Comparison of ENCODE assay signal across 21 cellular contexts in the genomic region with DNA sequence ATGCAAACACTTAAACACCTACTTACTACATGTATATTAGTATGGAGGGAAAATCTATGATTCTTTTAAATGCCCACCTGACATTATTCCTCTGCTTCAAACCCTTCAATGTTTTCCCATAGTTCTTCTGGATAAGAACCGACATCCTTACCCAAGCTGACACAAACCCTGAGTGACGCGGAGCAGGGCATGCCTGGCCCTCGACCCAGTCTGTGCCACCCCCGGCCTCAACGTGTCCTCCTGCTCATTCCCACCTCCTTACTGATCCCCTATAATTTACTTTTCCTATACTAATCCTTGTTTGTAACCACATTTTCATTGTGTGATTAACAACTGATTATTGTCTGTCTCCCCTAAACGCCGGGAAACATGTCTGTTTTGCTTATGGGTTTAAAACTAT. TPM values are rescaled to one million over a fixed set of nuclear protein-coding genes. Genes with fewer than 3 reads are reported as not detected.
A peak's percentile ranks its signal among the peaks of the same experiment; 100 is the strongest.
DNase-seq lines count a peak whose midpoint lies in the region; ATAC-seq and TF ChIP-seq lines count a peak whose summit lies in the region.
"Had no signal": no experiment of that assay in that cellular context is flagged by ENCODE, and none has a peak within 500 bp of the region (broad histone marks: within the 10 kb centered on the region; RNA-seq: fewer than 3 reads in every experiment).

No MANE protein-coding gene starts in this region.

- H3K27me3 ChIP-seq in left ventricle myocardium inferior (ENCODE audit: low read depth), result no peaks in the 10 kb centered on the region
- no peaks in the 10 kb centered on the region for H3K27me3 ChIP-seq in gastrocnemius medialis
- no peaks in the 10 kb centered on the region for H3K27me3 ChIP-seq in colonic mucosa
- H3K27me3 ChIP-seq in testis, result no peaks in the 10 kb centered on the region

- no peaks in the 10 kb centered on the region for H3K9me3 Mint-ChIP-seq in activated naive CD4-positive, alpha-beta T cell treated with anti-CD3 and anti-CD28 coated beads, Interleukin-2, amount 50 U/mL, for 24 hours
- H3K9me3 Mint-ChIP-seq in activated naive CD4-positive, alpha-beta T cell treated with anti-CD3 and anti-CD28 coated beads, Interleukin-2, amount 50 U/mL, for 72 hours, result no peaks in the 10 kb centered on the region
- H3K9me3 Mint-ChIP-seq in mesothelial cell of epicardium, result no peaks in the 10 kb centered on the region
- H3K9me3 Mint-ChIP-seq: CD4-positive, CD25-positive, alpha-beta regulatory T cell; CD8-positive, alpha-beta memory T cell; HFFc6 had no signal

- no peak overlapping the region for H3K9ac ChIP-seq in colonic mucosa (ENCODE audit: low read depth in 2 of 2, low read length in 2 of 2)

- no peaks in the 10 kb centered on the region for H3K27me3 Mint-ChIP-seq in activated naive CD4-positive, alpha-beta T cell treated with anti-CD3 and anti-CD28 coated beads, Interleukin-2, amount 50 U/mL, for 24 hours
- H3K27me3 Mint-ChIP-seq in mesothelial cell of epicardium (ENCODE audit: low read depth), result no peaks in the 10 kb centered on the region
- H3K27me3 Mint-ChIP-seq: B cell; CD4-positive, CD25-positive, alpha-beta regulatory T cell; CD8-positive, alpha-beta memory T cell had no signal

- 89 to 92% methylated on average over 8 of the region's 8 CpGs for WGBS in testis, 2 donors

- H3K27ac Mint-ChIP-seq in activated naive CD4-positive, alpha-beta T cell treated with anti-CD3 and anti-CD28 coated beads, Interleukin-2, amount 50 U/mL, for 24 hours, result peak overlapping the region; percentile 3
- H3K27ac Mint-ChIP-seq in activated naive CD4-positive, alpha-beta T cell treated with anti-CD3 and anti-CD28 coated beads, Interleukin-2, amount 50 U/mL, for 72 hours, result no peak overlapping the region
- H3K27ac Mint-ChIP-seq in mesothelial cell of epicardium, result peak overlapping the region; percentile 92
- H3K27ac Mint-ChIP-seq: B cell; CD4-positive, CD25-positive, alpha-beta regulatory T cell; CD8-positive, alpha-beta memory T cell had no signal

- H3K4me3 ChIP-seq in left ventricle myocardium inferior, result no peak overlapping the region
- no peak overlapping the region for H3K4me3 ChIP-seq in gastrocnemius medialis
- no peak overlapping the region for H3K4me3 ChIP-seq in colonic mucosa
- no peak overlapping the region for H3K4me3 ChIP-seq in testis
- H3K4me3 ChIP-seq: GM12878 had no signal

- TF ChIP-seq CTCF in left ventricle myocardium inferior (IDR thresholded peaks at IDR 0.05; ENCODE audit: borderline replicate concordance), result no peak
- no peak for TF ChIP-seq CTCF in mesothelial cell of epicardium (IDR thresholded peaks at IDR 0.05; ENCODE audit: unreplicated experiment)
- no peak for TF ChIP-seq CTCF in gastrocnemius medialis (IDR thresholded peaks at IDR 0.05 in 4 of 5, conservative IDR thresholded peaks at IDR 0.05 in 1 of 5)
- no peak for TF ChIP-seq CTCF in colonic mucosa (IDR thresholded peaks at IDR 0.05)
- no peak for TF ChIP-seq CTCF in testis (IDR thresholded peaks at IDR 0.05)

- no peaks in the 10 kb centered on the region for H3K4me1 Mint-ChIP-seq in activated naive CD4-positive, alpha-beta T cell treated with anti-CD3 and anti-CD28 coated beads, Interleukin-2, amount 50 U/mL, for 24 hours
- H3K4me1 Mint-ChIP-seq in mesothelial cell of epicardium, result peaks cover 24% of the 10 kb centered on the region
- H3K4me1 Mint-ChIP-seq: B cell had no signal

- peaks cover 40% of the 10 kb centered on the region for H3K4me1 ChIP-seq in left ventricle myocardium inferior
- peaks cover 27 to 29% of the 10 kb centered on the region in 2 donors for H3K4me1 ChIP-seq in gastrocnemius medialis
- no peaks in the 10 kb centered on the region for H3K4me1 ChIP-seq in colonic mucosa
- H3K4me1 ChIP-seq in testis, result no peaks in the 10 kb centered on the region

- H3K36me3 ChIP-seq in left ventricle myocardium inferior, result peaks cover 42% of the 10 kb centered on the region
- peaks cover 0 to 20% of the 10 kb centered on the region in 2 donors for H3K36me3 ChIP-seq in gastrocnemius medialis
- H3K36me3 ChIP-seq in colonic mucosa, result no peaks in the 10 kb centered on the region
- H3K36me3 ChIP-seq in testis (ENCODE audit: low read depth, missing control alignments), result no peaks in the 10 kb centered on the region

- H3K9me3 ChIP-seq in left ventricle myocardium inferior (replicated peaks) (no peaks in the 10 kb centered on the region), gastrocnemius medialis (no peaks in the 10 kb centered on the region), colonic mucosa (no peaks in the 10 kb centered on the region), testis (no peaks in the 10 kb centered on the region)

- intact Hi-C loops in left ventricle myocardium inferior (cut with micrococcal nuclease), result no loop called here
- intact Hi-C loops in cardiac septum (cut with DNase I), result no loop called here
- intact Hi-C loops in gastrocnemius medialis (cut with DNase I; ENCODE audit: low total_unique reads), result loop anchor here (2.0 to 5.0 kb wide), 2 partner anchors 17 to 143 kb away; a partner anchor contains a TSS
- intact Hi-C loops in colonic mucosa (cut with DNase I), result no loop called here
- intact Hi-C loops in testis (cut with DNase I; ENCODE audit: low total_unique reads), result no loop called here

- H3K36me3 Mint-ChIP-seq in activated naive CD4-positive, alpha-beta T cell treated with anti-CD3 and anti-CD28 coated beads, Interleukin-2, amount 50 U/mL, for 24 hours, result peaks cover 24% of the 10 kb centered on the region
- peaks cover 0 to 5% of the 10 kb centered on the region in 2 donors for H3K36me3 Mint-ChIP-seq in activated naive CD4-positive, alpha-beta T cell treated with anti-CD3 and anti-CD28 coated beads, Interleukin-2, amount 50 U/mL, for 72 hours
- peaks cover 17% of the 10 kb centered on the region for H3K36me3 Mint-ChIP-seq in mesothelial cell of epicardium

- H3K4me3 Mint-ChIP-seq in activated naive CD4-positive, alpha-beta T cell treated with anti-CD3 and anti-CD28 coated beads, Interleukin-2, amount 50 U/mL, for 24 hours, result no peak overlapping the region
- no peak overlapping the region for H3K4me3 Mint-ChIP-seq in mesothelial cell of epicardium
- H3K4me3 Mint-ChIP-seq: B cell; CD4-positive, CD25-positive, alpha-beta regulatory T cell; CD8-positive, alpha-beta memory T cell; HFFc6 had no signal

- in situ Hi-C loops in gastrocnemius medialis (cut with MboI; ENCODE audit: low sequenced_read_pairs in 4 of 4), result no loop called here

- DNase-seq in activated naive CD4-positive, alpha-beta T cell treated with anti-CD3 and anti-CD28 coated beads, Interleukin-2, amount 50 U/mL, for 72 hours (ENCODE audit: low spot score in 2 of 2), result no peak
- DNase-seq in left ventricle myocardium inferior, result no peak
- DNase-seq in cardiac septum (ENCODE audit: low spot score), result no peak
- DNase-seq in mesothelial cell of epicardium (ENCODE audit: low spot score in 2 of 2, unreplicated experiment in 2 of 2), result no peak
- DNase-seq in gastrocnemius medialis, result no peak
- DNase-seq in colonic mucosa, result no peak
- DNase-seq in testis, result no peak
- DNase-seq: CD4-positive, CD25-positive, alpha-beta regulatory T cell; CD8-positive, alpha-beta memory T cell; COR-L47; DMS 273 treated with DMSO at 0.1 percent for 48 hours; DMS53; DND-41; GOT3; H7; HFFc6 had no signal

- no peak for TF ChIP-seq POLR2A in gastrocnemius medialis (IDR thresholded peaks at IDR 0.05)
- no peak for TF ChIP-seq POLR2A in testis (IDR thresholded peaks at IDR 0.05)

- H3K27ac ChIP-seq in left ventricle myocardium inferior (replicated peaks) (peak overlapping the region; percentile 70), gastrocnemius medialis (peak overlapping the region; percentile 85 to 96 (median 90)), colonic mucosa (no peak overlapping the region), testis (no peak overlapping the region)
- H3K27ac ChIP-seq: HL-60 had no signal

- ATAC-seq in activated naive CD4-positive, alpha-beta T cell treated with anti-CD3 and anti-CD28 coated beads, Interleukin-2, amount 50 U/mL, for 72 hours, result no peak
- ATAC-seq in gastrocnemius medialis, result no peak
- ATAC-seq: GM12878, HCT116 had no signal

RNA-seq across cellular contexts. Expression of a gene that starts 17.5 kb away (rescaled TPM):
- total RNA-seq in activated naive CD4-positive, alpha-beta T cell treated with anti-CD3 and anti-CD28 coated beads, Interleukin-2, amount 50 U/mL, for 72 hours, result 10 to 100 TPM; 25.6 to 25.8 TPM
- 60.0 TPM for total RNA-seq in left ventricle myocardium inferior
- total RNA-seq in cardiac septum, result 111 TPM
- total RNA-seq in mesothelial cell of epicardium, result 102 to 109 TPM (median 105 TPM) in 3 replicates
- 10 to 100 TPM; 57.8 to 78.9 (median 59.1) TPM for total RNA-seq in gastrocnemius medialis
- total RNA-seq in colonic mucosa, result 10 to 100 TPM; 37.1 to 51.0 TPM
- total RNA-seq in testis, result 10 to 100 TPM; 68.6 to 75.7 TPM
- 25.5 TPM for polyA plus RNA-seq in testis (ENCODE audit: insufficient read depth, low read depth, low replicate concordance)

Comparison
In these comparisons a context has a peak if more than half of its experiments do, and no peak if none do; other contexts are left out.
1. H3K27ac Mint-ChIP-seq: peak in activated naive CD4-positive, alpha-beta T cell treated with anti-CD3 and anti-CD28 coated beads, Interleukin-2, amount 50 U/mL, for 24 hours (single experiment) and mesothelial cell of epicardium (single experiment); none in activated naive CD4-positive, alpha-beta T cell treated with anti-CD3 and anti-CD28 coated beads, Interleukin-2, amount 50 U/mL, for 72 hours (0 of 2).
2. H3K27ac ChIP-seq: peak in left ventricle myocardium inferior (single experiment) and gastrocnemius medialis (4 of 4); none in colonic mucosa (single experiment) and testis (0 of 2).